Comparison of ENCODE assay signal across 18 cellular contexts in genomic region chrX:151790421-151791160, GRCh38. TPM values are rescaled to one million over a fixed set of nuclear protein-coding genes. Genes with fewer than 3 reads are reported as not detected.
"Had no signal": no experiment of that assay in that cellular context is flagged by ENCODE, and none has a peak within 500 bp of the region (broad histone marks: within the 10 kb centered on the region; RNA-seq: fewer than 3 reads in every experiment).

No MANE protein-coding gene starts in this region.

- H3K79me2 ChIP-seq: hepatocyte had no signal

- H2AFZ ChIP-seq: hepatocyte, neural progenitor cell had no signal

- H3K4me1 ChIP-seq: left ventricle myocardium inferior, neural progenitor cell, suprapubic skin, upper lobe of left lung had no signal

- H3K27me3 ChIP-seq: hepatocyte, neural progenitor cell, ovary, suprapubic skin, upper lobe of left lung had no signal

- H3K4me2 ChIP-seq: hepatocyte, neural progenitor cell had no signal

- ATAC-seq: activated naive CD8-positive, alpha-beta T cell treated with anti-CD3 and anti-CD28 coated beads, Interleukin-2, amount 50 U/mL, for 24 hours; activated T-helper 17 cell treated with anti-CD3 and anti-CD28 coated beads, Interleukin-2, amount 50 U/mL, for 72 hours had no signal

- H3K27ac ChIP-seq: hepatocyte, left ventricle myocardium inferior, neural progenitor cell, ovary, suprapubic skin, upper lobe of left lung had no signal

- H3K36me3 ChIP-seq: left ventricle myocardium inferior, neural progenitor cell, ovary, suprapubic skin, upper lobe of left lung had no signal

- H3K9me3 ChIP-seq: left ventricle myocardium inferior, ovary, suprapubic skin, upper lobe of left lung had no signal

- H3K4me3 ChIP-seq: hepatocyte, left ventricle myocardium inferior, neural progenitor cell, ovary, suprapubic skin, upper lobe of left lung had no signal

- DNase-seq: activated CD4-positive, CD25-positive, alpha-beta regulatory T cell treated with anti-CD3 and anti-CD28 coated beads, Interleukin-2, amount 50 U/mL, for 72 hours; activated naive CD4-positive, alpha-beta T cell treated with anti-CD3 and anti-CD28 coated beads for 36 hours; activated naive CD8-positive, alpha-beta T cell treated with anti-CD3 and anti-CD28 coated beads, Interleukin-2, amount 50 U/mL, for 24 hours; effector memory CD4-positive, alpha-beta T cell; left ventricle myocardium inferior; naive B cell; ovary; stimulated activated CD4-positive, alpha-beta T cell treated with anti-CD3 and anti-CD28 coated beads, Interleukin-15, amount 100 ng/mL, for 24 hours; stimulated activated CD4-positive, alpha-beta T cell treated with anti-CD3 and anti-CD28 coated beads, Interleukin-4, amount 100 ng/mL, for 24 hours; stimulated activated naive CD4-positive, alpha-beta T cell; upper lobe of left lung had no signal

- H3K9ac ChIP-seq: neural progenitor cell had no signal

RNA-seq across cellular contexts. Expression of gene CNGA2, which starts 56.0 kb away (rescaled TPM):
- total RNA-seq: activated naive CD4-positive, alpha-beta T cell treated with anti-CD3 and anti-CD28 coated beads for 36 hours; activated T-helper 17 cell treated with anti-CD3 and anti-CD28 coated beads, Interleukin-2, amount 50 U/mL, for 72 hours; glomerular endothelial cell; hepatocyte; left ventricle myocardium inferior; mononuclear cell; ovary; suprapubic skin; upper lobe of left lung had no signal
- polyA plus RNA-seq: hepatocyte, keratinocyte, ovary had no signal
